1 cellular context compared by ENCODE assay signal in the genomic region with DNA sequence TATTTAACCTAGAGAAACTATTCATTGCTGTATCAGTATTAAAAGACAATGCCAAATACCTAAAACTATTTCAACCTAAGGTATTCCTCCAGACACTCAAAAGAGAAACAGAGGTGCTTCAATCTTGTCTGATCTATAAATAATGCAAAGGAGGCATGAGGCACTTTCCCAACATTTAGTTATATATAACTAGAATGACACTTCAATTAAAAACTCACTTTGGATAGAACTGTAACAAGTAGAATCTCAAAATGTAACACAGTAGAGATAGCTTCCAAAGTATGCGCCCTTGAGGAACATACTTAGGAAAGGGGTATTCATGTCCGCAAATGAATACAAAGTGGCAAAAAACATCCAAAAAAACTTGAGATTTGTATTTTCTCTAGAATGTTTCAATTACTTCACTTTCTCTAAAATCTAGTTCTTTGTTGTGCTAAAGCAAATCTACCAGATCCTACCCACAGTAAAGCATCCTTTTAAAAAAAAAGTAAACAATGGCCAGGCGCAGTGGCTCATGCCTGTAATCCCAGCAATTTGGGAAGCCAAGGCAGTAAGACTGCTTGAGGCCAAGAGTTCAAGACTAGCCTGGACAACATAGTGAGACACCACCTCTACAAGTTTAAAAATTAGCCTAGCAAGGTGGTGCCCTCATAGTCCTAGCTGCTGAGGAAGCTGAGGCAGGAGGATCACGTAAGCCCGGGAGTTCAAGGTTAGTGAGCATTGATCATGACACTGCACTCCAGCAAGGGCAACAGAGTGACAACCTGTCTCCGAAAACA.
TF ChIP-seq lines count a peak whose summit lies in the region.

No MANE protein-coding gene starts in this region.

TF ChIP-seq in WTC11, 78 proteins besides CTCF, POLR2A, EP300 and RAD21:
- TF ChIP-seq ZNF121 (CRISPR knock-in tag; IDR thresholded peaks at IDR 0.05), result peak; percentile 89
- no peak for TF ChIP-seq HMGA2 (CRISPR knock-in tag; IDR thresholded peaks at IDR 0.05)
